In the genomic region with DNA sequence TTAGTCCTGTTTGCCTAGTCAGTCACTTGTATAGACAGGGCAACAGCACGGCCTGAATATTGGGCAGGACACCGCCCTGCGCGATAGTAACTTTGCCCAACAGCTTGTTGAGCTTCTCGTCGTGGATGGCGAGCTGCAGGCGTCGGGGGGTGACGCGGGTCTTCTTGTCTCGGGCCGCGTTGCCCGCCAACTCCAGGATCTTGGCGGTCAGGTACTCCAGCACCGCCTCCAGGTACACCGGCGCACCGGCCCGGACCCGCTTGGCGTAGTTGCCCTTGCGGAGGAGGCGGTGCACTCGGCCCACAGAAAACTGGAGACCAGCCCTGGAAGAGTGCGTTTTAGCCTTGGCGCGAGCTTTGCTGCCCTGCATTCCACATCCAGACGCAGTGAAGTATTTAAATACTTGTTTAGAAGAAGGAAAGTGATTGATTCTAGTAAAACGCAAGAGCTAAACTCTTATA, we compare ENCODE assay signal across 8 cellular contexts.
A peak's percentile ranks its signal among the peaks of the same experiment; 100 is the strongest.
DNase-seq lines count a peak whose midpoint lies in the region; ATAC-seq and TF ChIP-seq lines count a peak whose summit lies in the region.

No MANE protein-coding gene starts in this region.

- no peak overlapping the region for H3K27ac Mint-ChIP-seq in WTC11
- no peak overlapping the region for H3K27ac Mint-ChIP-seq in type B pancreatic cell

- H3K9me3 Mint-ChIP-seq in WTC11 (no peaks in the 10 kb centered on the region), type B pancreatic cell (no peaks in the 10 kb centered on the region)

- TF ChIP-seq CTCF in WTC11 (IDR thresholded peaks at IDR 0.05) (no peak), type B pancreatic cell (conservative IDR thresholded peaks at IDR 0.05) (no peak)

- peak; percentile 6 for ATAC-seq in GM18870 (IDR thresholded peaks at IDR 0.05; ENCODE audit: unreplicated experiment)
- ATAC-seq in HG03097 (IDR thresholded peaks at IDR 0.05; ENCODE audit: low FRiP score, unreplicated experiment), result peak; percentile 13
- peak; percentile 7 for ATAC-seq in WTC11

- H3K27me3 Mint-ChIP-seq in WTC11 (ENCODE audit: low read depth) (no peaks in the 10 kb centered on the region), type B pancreatic cell (no peaks in the 10 kb centered on the region)

- H3K9me3 ChIP-seq in ectodermal cell (ENCODE audit: control insufficient read depth, low read length), result no peaks in the 10 kb centered on the region
- H3K9me3 ChIP-seq in mononuclear cell (ENCODE audit: low read depth, low read length), result no peaks in the 10 kb centered on the region

- DNase-seq in WTC11 (ENCODE audit: low spot score) (peak; percentile 79), type B pancreatic cell (ENCODE audit: extremely low spot score, unreplicated experiment) (peak; percentile 77), A172 (ENCODE audit: low spot score) (no peak), NCI-H128 (lab: John Stamatoyannopoulos, UW; ENCODE audit: unreplicated experiment) (no peak)

- H3K36me3 ChIP-seq in ectodermal cell (ENCODE audit: control insufficient read depth, insufficient read depth, low read length), result no peaks in the 10 kb centered on the region

- no peaks in the 10 kb centered on the region for H3K27me3 ChIP-seq in ectodermal cell (ENCODE audit: control insufficient read depth, insufficient read depth, low read length, poor library complexity, severe bottlenecking)
- H3K27me3 ChIP-seq in mononuclear cell (ENCODE audit: insufficient read depth, low read length), result no peaks in the 10 kb centered on the region

- H3K4me1 ChIP-seq in ectodermal cell (ENCODE audit: control insufficient read depth, insufficient read depth, low read length), result peaks cover 5% of the 10 kb centered on the region
- H3K4me1 ChIP-seq in mononuclear cell (ENCODE audit: insufficient read depth, low read length), result peaks cover 44% of the 10 kb centered on the region

- CTCF ChIA-PET in WTC11 (lab: Charles Lee), result interaction anchor here (0.6 to 1.4 kb wide), 3 partner anchors 13 to 299 kb away, joined by 3 to 4 read pairs (median 3); no protein-coding TSS in a partner anchor

- peaks cover 37% of the 10 kb centered on the region for H3K4me1 Mint-ChIP-seq in WTC11
- H3K4me1 Mint-ChIP-seq in type B pancreatic cell (ENCODE audit: unreplicated experiment), result peaks cover 13% of the 10 kb centered on the region

- 0 out of 2 replicates have a peak, but pooled peaks cover 3% of the 10 kb centered on the region for H3K36me3 Mint-ChIP-seq in WTC11
- no peaks in the 10 kb centered on the region for H3K36me3 Mint-ChIP-seq in type B pancreatic cell

- 0% methylated on average over 31 of the region's 31 CpGs for WGBS in ectodermal cell, 2 experiments

- POLR2A ChIA-PET in WTC11 (lab: Charles Lee), result interaction anchor here (0.6 to 10.5 kb wide), 38 partner anchors 9 to 1621 kb away, joined by 3 to 190 read pairs (median 12); a partner anchor contains a TSS

- H3K27ac ChIP-seq in ectodermal cell (ENCODE audit: insufficient read depth, low read depth, low read length, poor library complexity, severe bottlenecking), result peak overlapping the region; percentile 58

- H3K4me3 Mint-ChIP-seq in WTC11 (no peak overlapping the region), type B pancreatic cell (no peak overlapping the region)

- peak overlapping the region; percentile 79 for H3K4me3 ChIP-seq in ectodermal cell (ENCODE audit: insufficient read depth, low read depth, low read length)
- H3K4me3 ChIP-seq in mononuclear cell (ENCODE audit: low read length), result peak overlapping the region; percentile 62

TF ChIP-seq in WTC11, 78 proteins besides CTCF, POLR2A, EP300 and RAD21:
- TF ChIP-seq, protein P1, sequence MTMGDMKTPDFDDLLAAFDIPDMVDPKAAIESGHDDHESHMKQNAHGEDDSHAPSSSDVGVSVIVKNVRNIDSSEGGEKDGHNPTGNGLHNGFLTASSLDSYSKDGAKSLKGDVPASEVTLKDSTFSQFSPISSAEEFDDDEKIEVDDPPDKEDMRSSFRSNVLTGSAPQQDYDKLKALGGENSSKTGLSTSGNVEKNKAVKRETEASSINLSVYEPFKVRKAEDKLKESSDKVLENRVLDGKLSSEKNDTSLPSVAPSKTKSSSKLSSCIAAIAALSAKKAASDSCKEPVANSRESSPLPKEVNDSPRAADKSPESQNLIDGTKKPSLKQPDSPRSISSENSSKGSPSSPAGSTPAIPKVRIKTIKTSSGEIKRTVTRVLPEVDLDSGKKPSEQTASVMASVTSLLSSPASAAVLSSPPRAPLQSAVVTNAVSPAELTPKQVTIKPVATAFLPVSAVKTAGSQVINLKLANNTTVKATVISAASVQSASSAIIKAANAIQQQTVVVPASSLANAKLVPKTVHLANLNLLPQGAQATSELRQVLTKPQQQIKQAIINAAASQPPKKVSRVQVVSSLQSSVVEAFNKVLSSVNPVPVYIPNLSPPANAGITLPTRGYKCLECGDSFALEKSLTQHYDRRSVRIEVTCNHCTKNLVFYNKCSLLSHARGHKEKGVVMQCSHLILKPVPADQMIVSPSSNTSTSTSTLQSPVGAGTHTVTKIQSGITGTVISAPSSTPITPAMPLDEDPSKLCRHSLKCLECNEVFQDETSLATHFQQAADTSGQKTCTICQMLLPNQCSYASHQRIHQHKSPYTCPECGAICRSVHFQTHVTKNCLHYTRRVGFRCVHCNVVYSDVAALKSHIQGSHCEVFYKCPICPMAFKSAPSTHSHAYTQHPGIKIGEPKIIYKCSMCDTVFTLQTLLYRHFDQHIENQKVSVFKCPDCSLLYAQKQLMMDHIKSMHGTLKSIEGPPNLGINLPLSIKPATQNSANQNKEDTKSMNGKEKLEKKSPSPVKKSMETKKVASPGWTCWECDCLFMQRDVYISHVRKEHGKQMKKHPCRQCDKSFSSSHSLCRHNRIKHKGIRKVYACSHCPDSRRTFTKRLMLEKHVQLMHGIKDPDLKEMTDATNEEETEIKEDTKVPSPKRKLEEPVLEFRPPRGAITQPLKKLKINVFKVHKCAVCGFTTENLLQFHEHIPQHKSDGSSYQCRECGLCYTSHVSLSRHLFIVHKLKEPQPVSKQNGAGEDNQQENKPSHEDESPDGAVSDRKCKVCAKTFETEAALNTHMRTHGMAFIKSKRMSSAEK (CRISPR knock-in tag; IDR thresholded peaks at IDR 0.05; ENCODE audit: borderline replicate concordance), result no peak
- TF ChIP-seq ZNF671 (CRISPR knock-in tag; IDR thresholded peaks at IDR 0.05) (peak; percentile 71; the same call in 1 of the 2 replicates), ZNF121 (CRISPR knock-in tag; IDR thresholded peaks at IDR 0.05) (no peak), MYBL2 (CRISPR knock-in tag; IDR thresholded peaks at IDR 0.05) (no peak)
- TF ChIP-seq, protein P2, sequence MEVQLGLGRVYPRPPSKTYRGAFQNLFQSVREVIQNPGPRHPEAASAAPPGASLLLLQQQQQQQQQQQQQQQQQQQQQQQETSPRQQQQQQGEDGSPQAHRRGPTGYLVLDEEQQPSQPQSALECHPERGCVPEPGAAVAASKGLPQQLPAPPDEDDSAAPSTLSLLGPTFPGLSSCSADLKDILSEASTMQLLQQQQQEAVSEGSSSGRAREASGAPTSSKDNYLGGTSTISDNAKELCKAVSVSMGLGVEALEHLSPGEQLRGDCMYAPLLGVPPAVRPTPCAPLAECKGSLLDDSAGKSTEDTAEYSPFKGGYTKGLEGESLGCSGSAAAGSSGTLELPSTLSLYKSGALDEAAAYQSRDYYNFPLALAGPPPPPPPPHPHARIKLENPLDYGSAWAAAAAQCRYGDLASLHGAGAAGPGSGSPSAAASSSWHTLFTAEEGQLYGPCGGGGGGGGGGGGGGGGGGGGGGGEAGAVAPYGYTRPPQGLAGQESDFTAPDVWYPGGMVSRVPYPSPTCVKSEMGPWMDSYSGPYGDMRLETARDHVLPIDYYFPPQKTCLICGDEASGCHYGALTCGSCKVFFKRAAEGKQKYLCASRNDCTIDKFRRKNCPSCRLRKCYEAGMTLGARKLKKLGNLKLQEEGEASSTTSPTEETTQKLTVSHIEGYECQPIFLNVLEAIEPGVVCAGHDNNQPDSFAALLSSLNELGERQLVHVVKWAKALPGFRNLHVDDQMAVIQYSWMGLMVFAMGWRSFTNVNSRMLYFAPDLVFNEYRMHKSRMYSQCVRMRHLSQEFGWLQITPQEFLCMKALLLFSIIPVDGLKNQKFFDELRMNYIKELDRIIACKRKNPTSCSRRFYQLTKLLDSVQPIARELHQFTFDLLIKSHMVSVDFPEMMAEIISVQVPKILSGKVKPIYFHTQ (CRISPR knock-in tag; IDR thresholded peaks at IDR 0.05), result peak; percentile 14; the same call in 1 of the 2 replicates
- TF ChIP-seq, protein P3, sequence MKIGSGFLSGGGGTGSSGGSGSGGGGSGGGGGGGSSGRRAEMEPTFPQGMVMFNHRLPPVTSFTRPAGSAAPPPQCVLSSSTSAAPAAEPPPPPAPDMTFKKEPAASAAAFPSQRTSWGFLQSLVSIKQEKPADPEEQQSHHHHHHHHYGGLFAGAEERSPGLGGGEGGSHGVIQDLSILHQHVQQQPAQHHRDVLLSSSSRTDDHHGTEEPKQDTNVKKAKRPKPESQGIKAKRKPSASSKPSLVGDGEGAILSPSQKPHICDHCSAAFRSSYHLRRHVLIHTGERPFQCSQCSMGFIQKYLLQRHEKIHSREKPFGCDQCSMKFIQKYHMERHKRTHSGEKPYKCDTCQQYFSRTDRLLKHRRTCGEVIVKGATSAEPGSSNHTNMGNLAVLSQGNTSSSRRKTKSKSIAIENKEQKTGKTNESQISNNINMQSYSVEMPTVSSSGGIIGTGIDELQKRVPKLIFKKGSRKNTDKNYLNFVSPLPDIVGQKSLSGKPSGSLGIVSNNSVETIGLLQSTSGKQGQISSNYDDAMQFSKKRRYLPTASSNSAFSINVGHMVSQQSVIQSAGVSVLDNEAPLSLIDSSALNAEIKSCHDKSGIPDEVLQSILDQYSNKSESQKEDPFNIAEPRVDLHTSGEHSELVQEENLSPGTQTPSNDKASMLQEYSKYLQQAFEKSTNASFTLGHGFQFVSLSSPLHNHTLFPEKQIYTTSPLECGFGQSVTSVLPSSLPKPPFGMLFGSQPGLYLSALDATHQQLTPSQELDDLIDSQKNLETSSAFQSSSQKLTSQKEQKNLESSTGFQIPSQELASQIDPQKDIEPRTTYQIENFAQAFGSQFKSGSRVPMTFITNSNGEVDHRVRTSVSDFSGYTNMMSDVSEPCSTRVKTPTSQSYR (CRISPR knock-in tag; IDR thresholded peaks at IDR 0.05), result no peak

Comparison
In these comparisons a context has a peak if more than half of its experiments do, and no peak if none do; other contexts are left out.
1. DNase-seq: peak in WTC11 (single experiment) and type B pancreatic cell (single experiment); none in A172 (single experiment) and NCI-H128 (single experiment).
2. Peak in every context shown above with its lines, with median percentiles within 50 percentile points of each other: ATAC-seq.